ENCODE assay signal across 11 cellular contexts in genomic region chr11:111408789-111409727, GRCh38. TPM values are rescaled to one million over a fixed set of nuclear protein-coding genes. Genes with fewer than 3 reads are reported as not detected.
DNase-seq lines count a peak whose midpoint lies in the region; ATAC-seq and TF ChIP-seq lines count a peak whose summit lies in the region.
"Had no signal": no experiment of that assay in that cellular context is flagged by ENCODE, and none has a peak within 500 bp of the region (broad histone marks: within the 10 kb centered on the region; RNA-seq: fewer than 3 reads in every experiment).

No MANE protein-coding gene starts in this region.

- H3K36me3 Mint-ChIP-seq in chondrocyte (ENCODE audit: low read depth), result no peaks in the 10 kb centered on the region
- H3K36me3 Mint-ChIP-seq in activated T-helper 2 cell treated with anti-CD3 and anti-CD28 coated beads, Interferon-gamma antibody, Interleukin-2, Interleukin-4, amounts not matched to agents 10 μg/mL and 5 μg/mL and 100 μg/mL, durations not matched to agents 14 hours and 24 hours and 36 hours (ENCODE audit: low read depth), result no peaks in the 10 kb centered on the region

- H3K4me1 Mint-ChIP-seq in chondrocyte (ENCODE audit: low read depth), result no peaks in the 10 kb centered on the region
- peaks cover 28% of the 10 kb centered on the region for H3K4me1 Mint-ChIP-seq in activated T-helper 2 cell treated with anti-CD3 and anti-CD28 coated beads, Interferon-gamma antibody, Interleukin-2, Interleukin-4, amounts not matched to agents 10 μg/mL and 5 μg/mL and 100 μg/mL, durations not matched to agents 14 hours and 24 hours and 36 hours (ENCODE audit: low read depth)

- intact Hi-C loops in activated T-helper 2 cell treated with anti-CD3 and anti-CD28 coated beads, Interferon-gamma antibody, Interleukin-2, Interleukin-4, amounts not matched to agents 10 μg/mL and 5 μg/mL and 100 μg/mL, durations not matched to agents 14 hours and 24 hours and 36 hours (cut with micrococcal nuclease), result no loop called here

- no peaks in the 10 kb centered on the region for H3K9me3 Mint-ChIP-seq in chondrocyte (ENCODE audit: low read depth)
- H3K9me3 Mint-ChIP-seq in activated T-helper 2 cell treated with anti-CD3 and anti-CD28 coated beads, Interferon-gamma antibody, Interleukin-2, Interleukin-4, amounts not matched to agents 10 μg/mL and 5 μg/mL and 100 μg/mL, durations not matched to agents 14 hours and 24 hours and 36 hours, result peaks cover 4% of the 10 kb centered on the region

- no peaks in the 10 kb centered on the region for H3K27me3 ChIP-seq in MG63

- DNase-seq in MG63 (peak; percentile 39), fibroblast of pulmonary artery (ENCODE audit: low read depth) (peak; percentile 15), DMS153 treated with DMSO at 0.1 percent for 48 hours (lab: John Stamatoyannopoulos, UW; ENCODE audit: unreplicated experiment) (no peak), RKO (ENCODE audit: low spot score) (no peak), chondrocyte (ENCODE audit: low spot score) (no peak)
- no peak for DNase-seq in activated T-helper 2 cell treated with anti-CD3 and anti-CD28 coated beads, Interferon-gamma antibody, Interleukin-2, Interleukin-4, amounts not matched to agents 10 μg/mL and 5 μg/mL and 100 μg/mL, durations not matched to agents 14 hours and 24 hours and 36 hours (ENCODE audit: low spot score)
- DNase-seq: central memory CD4-positive, alpha-beta T cell; NCI-H345 had no signal

- H3K4me3 ChIP-seq in MG63 (no peak overlapping the region), fibroblast of pulmonary artery (replicated peaks; ENCODE audit: low read depth, low read length) (no peak overlapping the region)

- no peak overlapping the region for H3K4me3 Mint-ChIP-seq in chondrocyte (ENCODE audit: unreplicated experiment)
- H3K4me3 Mint-ChIP-seq in activated T-helper 2 cell treated with anti-CD3 and anti-CD28 coated beads, Interferon-gamma antibody, Interleukin-2, Interleukin-4, amounts not matched to agents 10 μg/mL and 5 μg/mL and 100 μg/mL, durations not matched to agents 14 hours and 24 hours and 36 hours (ENCODE audit: low read depth), result no peak overlapping the region

- no peak overlapping the region for H3K27ac Mint-ChIP-seq in chondrocyte (ENCODE audit: unreplicated experiment)
- no peak overlapping the region for H3K27ac Mint-ChIP-seq in activated T-helper 2 cell treated with anti-CD3 and anti-CD28 coated beads, Interferon-gamma antibody, Interleukin-2, Interleukin-4, amounts not matched to agents 10 μg/mL and 5 μg/mL and 100 μg/mL, durations not matched to agents 14 hours and 24 hours and 36 hours

- H3K27me3 Mint-ChIP-seq in chondrocyte (ENCODE audit: low read depth), result peaks cover 41% of the 10 kb centered on the region
- H3K27me3 Mint-ChIP-seq in activated T-helper 2 cell treated with anti-CD3 and anti-CD28 coated beads, Interferon-gamma antibody, Interleukin-2, Interleukin-4, amounts not matched to agents 10 μg/mL and 5 μg/mL and 100 μg/mL, durations not matched to agents 14 hours and 24 hours and 36 hours (ENCODE audit: low read depth), result no peaks in the 10 kb centered on the region

- H3K9me3 ChIP-seq in MG63, result no peaks in the 10 kb centered on the region

- TF ChIP-seq CTCF in fibroblast of pulmonary artery (IDR thresholded peaks at IDR 0.05; ENCODE audit: low read length, missing control alignments), result no peak
- TF ChIP-seq CTCF in chondrocyte (IDR thresholded peaks at IDR 0.05), result no peak

- no peaks in the 10 kb centered on the region for H3K36me3 ChIP-seq in MG63

- peak; percentile 55 for ATAC-seq in GM18858 (IDR thresholded peaks at IDR 0.05; ENCODE audit: unreplicated experiment)
- ATAC-seq in HG02642 (IDR thresholded peaks at IDR 0.05; ENCODE audit: poor library complexity, unreplicated experiment), result peak; percentile 42

RNA-seq across cellular contexts. Expression of gene POU2AF1, which starts 30.0 kb away (rescaled TPM):
- total RNA-seq in MG63 (2014; rRNA removed; shearing (Covaris generic); ENCODE audit: low replicate concordance), result not detected in 2 replicates
- not detected in 3 replicates for total RNA-seq in chondrocyte
- 35.2 and 37.2 TPM in 2 replicates for total RNA-seq in activated T-helper 2 cell treated with anti-CD3 and anti-CD28 coated beads, Interferon-gamma antibody, Interleukin-2, Interleukin-4, amounts not matched to agents 10 μg/mL and 5 μg/mL and 100 μg/mL, durations not matched to agents 14 hours and 24 hours and 36 hours
- total RNA-seq: osteoblast had no signal

Comparison
In these comparisons a context has a peak if more than half of its experiments do, and no peak if none do; other contexts are left out.
1. DNase-seq: peak in MG63 (single experiment) and fibroblast of pulmonary artery (single experiment); none in DMS153 treated with DMSO at 0.1 percent for 48 hours (single experiment), RKO (single experiment), chondrocyte (single experiment) and activated T-helper 2 cell treated with anti-CD3 and anti-CD28 coated beads, Interferon-gamma antibody, Interleukin-2, Interleukin-4, amounts not matched to agents 10 μg/mL and 5 μg/mL and 100 μg/mL, durations not matched to agents 14 hours and 24 hours and 36 hours (single experiment).
2. RNA of gene POU2AF1, which starts 30.0 kb away (total RNA-seq): 35.2 to 37.2 TPM in activated T-helper 2 cell treated with anti-CD3 and anti-CD28 coated beads, Interferon-gamma antibody, Interleukin-2, Interleukin-4, amounts not matched to agents 10 μg/mL and 5 μg/mL and 100 μg/mL, durations not matched to agents 14 hours and 24 hours and 36 hours; not detected in MG63 and not detected in chondrocyte; every median in the first group is over 10 times any median in the second.